25 cellular contexts compared by ENCODE assay signal in the genomic region with DNA sequence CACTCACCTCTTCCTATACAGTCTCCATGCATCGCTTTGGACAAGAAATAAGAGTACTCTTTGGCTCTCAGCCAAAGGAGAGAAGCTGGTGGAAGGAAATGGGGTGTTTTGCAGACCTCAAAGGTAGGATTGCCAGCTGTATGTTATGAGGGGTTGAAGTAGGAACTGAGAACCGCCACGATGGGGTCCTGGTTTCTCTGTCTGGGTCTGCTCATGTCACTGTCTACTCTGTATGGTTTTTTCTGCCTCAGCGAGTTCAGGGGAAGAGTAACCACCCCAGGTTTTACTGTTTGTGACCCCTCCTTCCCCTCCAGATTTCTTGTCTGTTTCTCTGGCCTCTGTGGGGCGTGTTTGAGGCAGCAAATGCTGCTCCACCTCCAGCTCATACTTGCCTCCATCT. TPM values are rescaled to one million over a fixed set of nuclear protein-coding genes. Genes with fewer than 3 reads are reported as not detected.
"Had no signal": no experiment of that assay in that cellular context is flagged by ENCODE, and none has a peak within 500 bp of the region (broad histone marks: within the 10 kb centered on the region; RNA-seq: fewer than 3 reads in every experiment).

No MANE protein-coding gene starts in this region.

- ATAC-seq: gastroesophageal sphincter, psoas muscle had no signal

- H3K4me3 ChIP-seq: gastroesophageal sphincter, hepatocyte, left ventricle myocardium inferior, lung, psoas muscle, smooth muscle cell, tibial nerve had no signal

- H3K27me3 ChIP-seq: gastroesophageal sphincter, hepatocyte, tibial nerve had no signal

- H3K9me3 ChIP-seq: gastroesophageal sphincter, left ventricle myocardium inferior, psoas muscle had no signal

- H3K4me3 Mint-ChIP-seq: activated CD4-positive, alpha-beta memory T cell treated with anti-CD3 and anti-CD28 coated beads, Interleukin-2, amount 10 ng/mL, durations not matched to agents 7 days and 5 days; activated CD4-positive, alpha-beta T cell treated with anti-CD3 and anti-CD28 coated beads, Interleukin-2, amount 10 ng/mL, durations not matched to agents 24 days and 14 days; activated naive CD8-positive, alpha-beta T cell treated with anti-CD3 and anti-CD28 coated beads, Interleukin-2, amount 10 ng/mL, durations not matched to agents 7 days and 5 days; T-helper 1 cell treated with Interleukin-12 subunit alpha and Interleukin-12 subunit beta and Interleukin-4 antibody, amounts not matched to agents 30 μg/mL and 1 μg/mL, for 36 hours had no signal

- H3K27ac Mint-ChIP-seq: activated CD4-positive, alpha-beta memory T cell treated with anti-CD3 and anti-CD28 coated beads, Interleukin-2, amount 10 ng/mL, durations not matched to agents 7 days and 5 days; activated CD4-positive, alpha-beta T cell treated with anti-CD3 and anti-CD28 coated beads, Interleukin-2, amount 10 ng/mL, durations not matched to agents 24 days and 14 days; activated naive CD8-positive, alpha-beta T cell treated with anti-CD3 and anti-CD28 coated beads, Interleukin-2, amount 10 ng/mL, durations not matched to agents 7 days and 5 days; T-helper 1 cell treated with Interleukin-12 subunit alpha and Interleukin-12 subunit beta and Interleukin-4 antibody, amounts not matched to agents 30 μg/mL and 1 μg/mL, for 36 hours had no signal

- H3K4me2 ChIP-seq: hepatocyte, smooth muscle cell had no signal

- DNase-seq: activated CD4-positive, alpha-beta memory T cell treated with anti-CD3 and anti-CD28 coated beads, Interleukin-2, amount 10 ng/mL, durations not matched to agents 7 days and 5 days; activated CD4-positive, alpha-beta T cell treated with anti-CD3 and anti-CD28 coated beads, Interleukin-2, amount 10 ng/mL, durations not matched to agents 24 days and 14 days; activated CD4-positive, CD25-positive, alpha-beta regulatory T cell treated with anti-CD3 and anti-CD28 coated beads, Interleukin-2, amount 50 U/mL, for 72 hours; activated naive CD4-positive, alpha-beta T cell; activated naive CD8-positive, alpha-beta T cell treated with anti-CD3 and anti-CD28 coated beads, Interleukin-2, amount 10 ng/mL, durations not matched to agents 7 days and 5 days; activated T-cell treated with anti-CD3 and anti-CD28 coated beads, Interleukin-2, amount 50 U/mL, for 48 hours; dermis blood vessel endothelial cell; effector CD4-positive, alpha-beta T cell; left ventricle myocardium inferior; occipital lobe; psoas muscle; stimulated activated CD4-positive, alpha-beta T cell treated with anti-CD3 and anti-CD28 coated beads, Interleukin-1b, Interleukin-23, amount 100 ng/mL, for 48 hours; stimulated activated CD4-positive, alpha-beta T cell treated with anti-CD3 and anti-CD28 coated beads, Interleukin-4, amount 100 ng/mL, for 4 hours; stimulated activated CD8-positive, alpha-beta memory T cell treated with anti-CD3 and anti-CD28 coated beads, Interleukin-4, amount 100 ng/mL, for 48 hours; stimulated activated naive CD4-positive, alpha-beta T cell; SW 1271; T-helper 9 cell; WERI-Rb-1 had no signal

- H3K27ac ChIP-seq: gastroesophageal sphincter, hepatocyte, left ventricle myocardium inferior, parathyroid adenoma, psoas muscle, tibial nerve, WERI-Rb-1 had no signal

- H3K9me3 Mint-ChIP-seq: activated naive CD8-positive, alpha-beta T cell treated with anti-CD3 and anti-CD28 coated beads, Interleukin-2, amount 10 ng/mL, durations not matched to agents 7 days and 5 days had no signal

- H3K9ac ChIP-seq: parathyroid adenoma had no signal

- H3K27me3 Mint-ChIP-seq: activated CD4-positive, alpha-beta memory T cell treated with anti-CD3 and anti-CD28 coated beads, Interleukin-2, amount 10 ng/mL, durations not matched to agents 7 days and 5 days; activated naive CD8-positive, alpha-beta T cell treated with anti-CD3 and anti-CD28 coated beads, Interleukin-2, amount 10 ng/mL, durations not matched to agents 7 days and 5 days had no signal

- H2AFZ ChIP-seq: hepatocyte, parathyroid adenoma had no signal

RNA-seq across cellular contexts. Expression of gene AURKC, which starts 13.7 kb away (rescaled TPM):
- total RNA-seq: activated CD4-positive, alpha-beta T cell treated with anti-CD3 and anti-CD28 coated beads, Interleukin-2, amount 10 ng/mL, durations not matched to agents 24 days and 14 days had no signal
